ENCODE assay signal across 24 cellular contexts in genomic region chr14:71163050-71163841, GRCh38.
A peak's percentile ranks its signal among the peaks of the same experiment; 100 is the strongest.
DNase-seq lines count a peak whose midpoint lies in the region; ATAC-seq, FAIRE-seq and TF ChIP-seq lines count a peak whose summit lies in the region.
"Had no signal": no experiment of that assay in that cellular context is flagged by ENCODE, and none has a peak within 500 bp of the region (broad histone marks: within the 10 kb centered on the region; RNA-seq: fewer than 3 reads in every experiment).

No MANE protein-coding gene starts in this region.

- H3K4me3 Mint-ChIP-seq in GM23338 (no peak overlapping the region), neural crest cell (no peak overlapping the region)
- H3K4me3 Mint-ChIP-seq: activated CD4-positive, alpha-beta memory T cell treated with anti-CD3 and anti-CD28 coated beads, Interleukin-2, amount 10 ng/mL, durations not matched to agents 7 days and 5 days; immature natural killer cell; T-cell had no signal

- in situ Hi-C loops in ACHN (cut with HindIII; ENCODE audit: low pct_ligation_motif_present, low pct_unique_long_range_greater_than_20kb, low sequenced_read_pairs): no loop called here
- in situ Hi-C loops in GM12878 (cut with MboI): no loop called here

- POLR2A ChIA-PET in GM12878 (lab: Charles Lee): no interaction called here

- no peaks in the 10 kb centered on the region for H3K79me2 ChIP-seq in GM23338 (replicated peaks; ENCODE audit: insufficient read depth)
- H3K79me2 ChIP-seq in GM12878 (ENCODE audit: control insufficient read depth, insufficient read depth, low read length): no peaks in the 10 kb centered on the region
- H3K79me2 ChIP-seq: hepatocyte had no signal

- no peak overlapping the region for H3K9ac ChIP-seq in GM12878 (ENCODE audit: control insufficient read depth, insufficient read depth, low read length)

- TF ChIP-seq CTCF in GM23338 (conservative IDR thresholded peaks at IDR 0.05; ENCODE audit: low read depth in 2 of 2) (no peak), GM12878 (IDR thresholded peaks at IDR 0.05 in 2 of 3, conservative IDR thresholded peaks at IDR 0.05 in 1 of 3; ENCODE audit: control insufficient read depth in 2 of 3, extremely low read depth in 1 of 3, insufficient read depth in 1 of 3, low read depth in 3 of 3, low read length in 3 of 3) (no peak), neural crest cell (conservative IDR thresholded peaks at IDR 0.05) (no peak)

- H3K9me3 Mint-ChIP-seq in GM23338 (peaks cover 13% of the 10 kb centered on the region), neural crest cell (peaks cover 7% of the 10 kb centered on the region)

- H4K20me1 ChIP-seq in GM23338 (replicated peaks; ENCODE audit: insufficient read depth): no peaks in the 10 kb centered on the region
- no peaks in the 10 kb centered on the region for H4K20me1 ChIP-seq in GM12878 (ENCODE audit: control insufficient read depth, insufficient read depth)

- H3K4me1 ChIP-seq in GM23338 (ENCODE audit: insufficient read depth) (no peaks in the 10 kb centered on the region), GM12878 (ENCODE audit: control insufficient read depth, insufficient read depth, low read length) (no peaks in the 10 kb centered on the region)
- H3K4me1 ChIP-seq: prostate gland had no signal

- RAD21 ChIA-PET in GM12878 (lab: Charles Lee; ENCODE audit: unreplicated experiment): no interaction called here

- H2AFZ ChIP-seq in GM23338 (peak overlapping the region; percentile 59; the same call in 1 of the 2 replicates), GM12878 (ENCODE audit: control insufficient read depth, low read depth, low read length) (peak overlapping the region; percentile 21)
- H2AFZ ChIP-seq: hepatocyte had no signal

- H3K27me3 ChIP-seq in GM23338 (ENCODE audit: insufficient read depth): no peaks in the 10 kb centered on the region
- no peaks in the 10 kb centered on the region for H3K27me3 ChIP-seq in GM12878 (replicated peaks in 1 of 2; ENCODE audit: control insufficient read depth in 2 of 2, insufficient read depth in 2 of 2, low read length in 1 of 2)
- H3K27me3 ChIP-seq: hepatocyte, MG63, SJSA1 had no signal

- H3K27ac Mint-ChIP-seq in GM23338 (no peak overlapping the region), neural crest cell (ENCODE audit: unreplicated experiment) (peak overlapping the region; percentile 10)
- H3K27ac Mint-ChIP-seq: activated CD4-positive, alpha-beta memory T cell treated with anti-CD3 and anti-CD28 coated beads, Interleukin-2, amount 10 ng/mL, durations not matched to agents 7 days and 5 days; T-cell had no signal

- no peaks in the 10 kb centered on the region for H3K9me2 ChIP-seq in GM23338 (ENCODE audit: insufficient read depth)

- H3K4me1 Mint-ChIP-seq in GM23338 (peaks cover 8% of the 10 kb centered on the region), neural crest cell (no peaks in the 10 kb centered on the region)

- BruUV-seq in GM12878 (replicated peaks; lab: Mats Ljungman, UMichigan): no TSS peak

- SMC1A ChIA-PET in GM12878 (lab: Charles Lee; ENCODE audit: uncharacterized antibody, unreplicated experiment): no interaction called here

- H3K4me2 ChIP-seq in GM23338: no peak overlapping the region
- H3K4me2 ChIP-seq in GM12878 (ENCODE audit: control insufficient read depth, insufficient read depth): no peak overlapping the region
- H3K4me2 ChIP-seq: hepatocyte had no signal

- H3K36me3 ChIP-seq in GM23338 (ENCODE audit: insufficient read depth): no peaks in the 10 kb centered on the region
- no peaks in the 10 kb centered on the region for H3K36me3 ChIP-seq in GM12878 (ENCODE audit: control insufficient read depth in 2 of 2, insufficient read depth in 2 of 2, low read length in 1 of 2)
- H3K36me3 ChIP-seq: MG63, prostate gland, SJSA1 had no signal

- no peak for FAIRE-seq in GM12878 (lab: Jason Lieb, UNC)
- FAIRE-seq: A204.1 had no signal

- TF ChIP-seq EP300 in GM12878 (IDR thresholded peaks at IDR 0.05; ENCODE audit: borderline replicate concordance in 1 of 2, control insufficient read depth in 1 of 2, low read depth in 2 of 2, low read length in 2 of 2): no peak

- H3K9me3 ChIP-seq in GM12878 (replicated peaks; ENCODE audit: control insufficient read depth, insufficient read depth, low read length): no peaks in the 10 kb centered on the region; the same call in 2 of the 3 replicates
- H3K9me3 ChIP-seq: MG63, prostate gland, SJSA1 had no signal

- H3K27me3 Mint-ChIP-seq in GM23338 (ENCODE audit: insufficient read depth, low read depth, poor library complexity) (peaks cover under 1% of the 10 kb centered on the region), neural crest cell (ENCODE audit: low read depth) (no peaks in the 10 kb centered on the region)

- ATAC-seq in GM23338 (no peak), GM12878 (peak; percentile 57), GM19351 (IDR thresholded peaks at IDR 0.05; ENCODE audit: unreplicated experiment) (no peak)
- ATAC-seq: activated CD4-positive, CD25-positive, alpha-beta regulatory T cell treated with anti-CD3 and anti-CD28 coated beads, Interleukin-2, amount 50 U/mL, for 24 hours; left ventricle myocardium superior; T-cell had no signal

- DNase-seq in ACHN (peak; percentile 54), GM23338 (ENCODE audit: low spot score) (no peak), GM12878 (ENCODE audit: low read depth, low spot score) (no peak), neural crest cell (ENCODE audit: low read depth, low spot score) (no peak), NCI-H2107 (lab: John Stamatoyannopoulos, UW) (no peak), hippocampal formation (lab: John Stamatoyannopoulos, UW) (no peak)
- no peak for DNase-seq in stimulated activated CD4-positive, alpha-beta T cell treated with anti-CD3 and anti-CD28 coated beads, Interleukin-15, amount 100 ng/mL, for 24 hours
- DNase-seq: activated CD4-positive, alpha-beta memory T cell treated with anti-CD3 and anti-CD28 coated beads, Interleukin-2, amount 10 ng/mL, durations not matched to agents 7 days and 5 days; activated effector memory CD4-positive, alpha-beta T cell treated with anti-CD3 and anti-CD28 coated beads, Interleukin-2, amount 50 U/mL, for 16 hours; COR-L47; effector CD4-positive, alpha-beta T cell; erythroblast; HCEC 1CT; immature natural killer cell; left ventricle myocardium superior; MG63; NCI-H1436; T-cell had no signal

- intact Hi-C loops in GM12878 (cut with micrococcal nuclease; ENCODE audit: unreplicated experiment): no loop called here

- H3K4me3 ChIP-seq in GM23338 (no peak overlapping the region), GM12878 (no peak overlapping the region)
- H3K4me3 ChIP-seq: hepatocyte, MG63, prostate gland, SJSA1 had no signal

- no peak for TF ChIP-seq POLR2A in GM12878 (IDR thresholded peaks at IDR 0.05; ENCODE audit: low read depth, low read length)

- CTCF ChIA-PET in GM12878 (lab: Yijun Ruan, JAX): no interaction called here

- peaks cover 2% of the 10 kb centered on the region; the same call in 1 of the 3 replicates for H3K36me3 Mint-ChIP-seq in GM23338 (ENCODE audit: low read depth)
- peaks cover 3% of the 10 kb centered on the region for H3K36me3 Mint-ChIP-seq in neural crest cell (ENCODE audit: low read depth)
- H3K36me3 Mint-ChIP-seq: immature natural killer cell, T-cell had no signal

- 30% methylated on average over 6 of the region's 6 CpGs for WGBS in GM12878 (ENCODE audit: insufficient coverage, insufficient replicate concordance, low lambda C conversion rate, missing lambda C conversion rate)

- TF ChIP-seq RAD21 in GM12878 (IDR thresholded peaks at IDR 0.05; ENCODE audit: insufficient read depth, low read depth, low read length): no peak

- no peak overlapping the region for H3K27ac ChIP-seq in GM23338 (ENCODE audit: low read depth)
- no peak overlapping the region for H3K27ac ChIP-seq in GM12878 (ENCODE audit: control insufficient read depth, insufficient read depth)
- H3K27ac ChIP-seq: hepatocyte, prostate gland, SJSA1 had no signal

- H3F3A ChIP-seq in GM23338 (replicated peaks; ENCODE audit: low read depth): no peaks in the 10 kb centered on the region

TF ChIP-seq in GM12878, 131 proteins besides CTCF, POLR2A, EP300 and RAD21 (continues in another document):
- TF ChIP-seq MYB (IDR thresholded peaks at IDR 0.05; ENCODE audit: borderline replicate concordance, low read depth, low read length) (no peak), PAX5 (IDR thresholded peaks at IDR 0.05; ENCODE audit: borderline replicate concordance, low read depth, low read length) (no peak), SRF (IDR thresholded peaks at IDR 0.05; ENCODE audit: low read depth in 2 of 2, low read length in 2 of 2) (no peak), CBFB (IDR thresholded peaks at IDR 0.05; ENCODE audit: low read depth) (no peak), BACH1 (IDR thresholded peaks at IDR 0.05; ENCODE audit: borderline replicate concordance) (no peak), SPI1 (IDR thresholded peaks at IDR 0.05; ENCODE audit: borderline replicate concordance, insufficient read depth, low read depth, low read length) (no peak), E4F1 (IDR thresholded peaks at IDR 0.05; ENCODE audit: borderline replicate concordance, partially characterized antibody) (no peak)
